In genomic region chr6:31441368-31442267, GRCh38 we compare ENCODE assay signal across 9 cellular contexts. TPM values are rescaled to one million over a fixed set of nuclear protein-coding genes. Genes with fewer than 3 reads are reported as not detected.
A peak's percentile ranks its signal among the peaks of the same experiment; 100 is the strongest.
DNase-seq lines count a peak whose midpoint lies in the region; ATAC-seq, FAIRE-seq and TF ChIP-seq lines count a peak whose summit lies in the region.
"Had no signal": no experiment of that assay in that cellular context is flagged by ENCODE, and none has a peak within 500 bp of the region (broad histone marks: within the 10 kb centered on the region; RNA-seq: fewer than 3 reads in every experiment).

No MANE protein-coding gene starts in this region.

- no TSS peak for BruUV-seq in K562 (replicated peaks; lab: Mats Ljungman, UMichigan)

- TF ChIP-seq CTCF in K562 (IDR thresholded peaks at IDR 0.05 in 2 of 3, conservative IDR thresholded peaks at IDR 0.05 in 1 of 3; ENCODE audit: insufficient read depth in 2 of 3, low read depth in 1 of 3, low read length in 3 of 3): peak; percentile 89 to 93 (median 91)

- peaks cover 6% of the 10 kb centered on the region for H3K4me1 Mint-ChIP-seq in T-helper 17 cell

- DNase-seq in DMS53 treated with DMSO at 0.1 percent for 48 hours (lab: John Stamatoyannopoulos, UW; ENCODE audit: unreplicated experiment) (peak; percentile 42), HS-27A (ENCODE audit: low read depth) (peak; percentile 19), T-helper 17 cell (peak; percentile 67 to 75 (median 74)), K562 (ENCODE audit: extremely low read depth in 1 of 4, low spot score in 3 of 4) (peak; percentile 81 to 88 (median 84)), iPS DF 19.7 (ENCODE audit: low read depth, low spot score) (peak; percentile 33)

- H3K27ac ChIP-seq in K562 (ENCODE audit: extremely low read depth, low read depth, low read length): no peak overlapping the region
- no peak overlapping the region for H3K27ac ChIP-seq in skeletal muscle tissue (ENCODE audit: low read depth, low read length)

- H2AFZ ChIP-seq in K562 (ENCODE audit: low read depth, low read length): peak overlapping the region; percentile 34; the same call in 1 of the 2 replicates

- H3K4me2 ChIP-seq in K562 (ENCODE audit: insufficient read depth, low read length): peak overlapping the region; percentile 16; the same call in 1 of the 2 replicates

- ATAC-seq in T-helper 17 cell (peak; percentile 98), K562 (peak; percentile 99), HG03108 (IDR thresholded peaks at IDR 0.05; ENCODE audit: unreplicated experiment) (no peak), GM18907 (IDR thresholded peaks at IDR 0.05; ENCODE audit: unreplicated experiment) (no peak)

- no peaks in the 10 kb centered on the region for H3K9me1 ChIP-seq in K562 (ENCODE audit: control insufficient read depth, insufficient read depth, low read length)

- TF ChIP-seq RAD21 in K562 (CRISPR knock-in tag; conservative IDR thresholded peaks at IDR 0.05 in 1 of 2, IDR thresholded peaks at IDR 0.05 in 1 of 2): peak; percentile 86 to 94

- in situ Hi-C loops in K562 (cut with MboI): loop anchor here (5.0 kb wide), 1 partner anchor 39 kb away; the partner anchor contains the start of gene MICA

- H3K27me3 Mint-ChIP-seq in T-helper 17 cell: peaks cover 44% of the 10 kb centered on the region

- H3K36me3 ChIP-seq in K562 (ENCODE audit: control insufficient read depth, insufficient read depth, low read length): no peaks in the 10 kb centered on the region
- H3K36me3 ChIP-seq in skeletal muscle tissue (ENCODE audit: control insufficient read depth in 3 of 3, insufficient read depth in 3 of 3, low read length in 3 of 3): no peaks in the 10 kb centered on the region

- peaks cover 6 to 20% of the 10 kb centered on the region in 2 experiments for H3K27me3 ChIP-seq in K562 (ENCODE audit: control insufficient read depth in 2 of 2, insufficient read depth in 2 of 2, low read length in 2 of 2)
- H3K27me3 ChIP-seq in skeletal muscle tissue (ENCODE audit: control insufficient read depth in 3 of 3, insufficient read depth in 3 of 3, low read length in 3 of 3): peaks cover 3 to 7% (median 6%) of the 10 kb centered on the region in 3 donors

- H3K27ac Mint-ChIP-seq in T-helper 17 cell: no peak overlapping the region

- 9% methylated on average over 28 of the region's 28 CpGs for WGBS in K562 (ENCODE audit: insufficient coverage, low coverage, missing lambda C conversion rate)

- no peaks in the 10 kb centered on the region for H3K79me2 ChIP-seq in K562 (ENCODE audit: control insufficient read depth, insufficient read depth, low read length)

- POLR2A ChIA-PET in K562 (lab: Yijun Ruan, JAX): interaction anchor here (0.6 to 1.6 kb wide), 7 partner anchors 38 to 315 kb away, joined by 3 to 8 read pairs (median 4); partner anchors contain the start of gene MICA

- TF ChIP-seq EP300 in K562 (IDR thresholded peaks at IDR 0.05; ENCODE audit: low read length): no peak

- no peaks in the 10 kb centered on the region for H4K20me1 ChIP-seq in K562 (replicated peaks; ENCODE audit: control insufficient read depth, insufficient read depth, low read length)

- H3K9ac ChIP-seq in K562 (ENCODE audit: insufficient read depth in 1 of 2, low read depth in 2 of 2, low read length in 2 of 2): peak overlapping the region in 1 of 2 experiments; percentile 19; a peak in 1 of 4 replicates
- H3K9ac ChIP-seq in skeletal muscle tissue (ENCODE audit: low read depth in 1 of 3, low read length in 3 of 3): peak overlapping the region; percentile 23 to 59 (median 25)

- intact Hi-C loops in K562 (cut with micrococcal nuclease): loop anchor here (1.0 kb wide), 2 partner anchors 42 to 244 kb away; no protein-coding TSS in a partner anchor

- H3K9me3 ChIP-seq in T-helper 17 cell (ENCODE audit: control insufficient read depth, low read length, poor library complexity, severe bottlenecking) (no peaks in the 10 kb centered on the region), K562 (replicated peaks; ENCODE audit: control insufficient read depth, insufficient read depth, low read depth, low read length) (peaks cover 3% of the 10 kb centered on the region; the same call in 1 of the 2 replicates), skeletal muscle tissue (ENCODE audit: control insufficient read depth in 3 of 3, low read length in 3 of 3) (peaks cover 0 to 3% (median 0%) of the 10 kb centered on the region in 3 donors)

- CTCF ChIA-PET in K562 (lab: Yijun Ruan, JAX; ENCODE audit: low intra/inter-chr PET ratio): interaction anchor here (0.8 to 4.9 kb wide), 7 partner anchors 8 to 304 kb away, joined by 3 to 68 read pairs (median 3); no protein-coding TSS in a partner anchor

- peak; percentile 92 for FAIRE-seq in K562 (lab: Jason Lieb, UNC)
- FAIRE-seq: endometrium had no signal

- no peak overlapping the region for H3K4me3 Mint-ChIP-seq in T-helper 17 cell

- TF ChIP-seq POLR2A in K562 (conservative IDR thresholded peaks at IDR 0.05): no peak

- peaks cover 3% of the 10 kb centered on the region for H3K36me3 Mint-ChIP-seq in T-helper 17 cell (ENCODE audit: low read depth)

- peaks cover 0 to 6% of the 10 kb centered on the region in 2 experiments; a peak in 2 of 5 replicates for H3K4me1 ChIP-seq in K562 (replicated peaks in 1 of 2; ENCODE audit: control insufficient read depth in 2 of 2, insufficient read depth in 2 of 2, low read length in 2 of 2)
- H3K4me1 ChIP-seq in skeletal muscle tissue (ENCODE audit: control insufficient read depth in 3 of 3, insufficient read depth in 3 of 3, low read length in 3 of 3): peaks cover 4 to 8% (median 5%) of the 10 kb centered on the region in 3 donors

- no peak overlapping the region for H3K4me3 ChIP-seq in K562
- peak overlapping the region in 2 of 3 donors; percentile 38 to 54 for H3K4me3 ChIP-seq in skeletal muscle tissue (ENCODE audit: low read length in 3 of 3)

TF ChIP-seq in K562, 482 proteins besides CTCF, POLR2A, EP300 and RAD21 (continues in another document):
- TF ChIP-seq DNMT1 (IDR thresholded peaks at IDR 0.05) (no peak), DEAF1 (CRISPR knock-in tag; IDR thresholded peaks at IDR 0.05) (peak; percentile 77), CREM (IDR thresholded peaks at IDR 0.05; ENCODE audit: low read depth) (peak; percentile 8; the same call in 1 of the 2 replicates), ZNF644 (tag; IDR thresholded peaks at IDR 0.05; ENCODE audit: low read depth) (no peak), PHF21A (IDR thresholded peaks at IDR 0.05; ENCODE audit: borderline replicate concordance, low read depth) (peak; percentile 62; the same call in 1 of the 2 replicates), RHOXF2B (CRISPR knock-in tag; conservative IDR thresholded peaks at IDR 0.05) (0 out of 2 replicates have a peak, but pooled peaks have one; percentile 61)

RNA-seq across cellular contexts. Expression of gene MICA, which starts 38.2 kb away (rescaled TPM):
- total RNA-seq in T-helper 17 cell (10 to 100 TPM; 11.2 to 11.5 TPM), K562 (2014; rRNA removed) (22.0 and 25.4 TPM in 2 replicates), K562 (2014; rRNA removed; fragmentation: Illumina TruSeq; extraction: Trizol) (13.6 and 16.1 TPM in 2 replicates), K562 (2015; rRNA removed; fragmentation: Illumina TruSeq; extraction: Trizol) (16.1 and 16.7 TPM in 2 replicates), K562 (2021) (11.4 and 11.8 TPM in 2 replicates), skeletal muscle tissue (5.2 TPM)
- total RNA-seq in K562 (2011; cell fraction: chromatin; rRNA removed; ENCODE audit: low replicate concordance): 35.0 and 75.6 TPM in 2 replicates
- total RNA-seq in K562 (2011; cell fraction: nucleolus; rRNA removed): 77.2 and 77.4 TPM in 2 replicates
- total RNA-seq in K562 (2011; cell fraction: nucleoplasm; rRNA removed): 59.2 and 67.5 TPM in 2 replicates
- polyA plus RNA-seq in K562 (2011; rRNA removed) (24.6 and 32.7 TPM in 2 replicates), K562 (2014; fragmentation: Illumina TruSeq; extraction: Trizol) (19.5 and 19.6 TPM in 2 replicates), K562 (2014; fragmentation: Nextera tagmentation; extraction: Ambion mirVana) (10 to 100 TPM; 13.5 to 18.0 TPM), K562 (2014; rRNA removed) (15.3 and 20.2 TPM in 2 replicates)
- 27.7 and 40.0 TPM in 2 replicates for polyA plus RNA-seq in K562 (2011; cell fraction: cytosol; rRNA removed)
- 50.2 and 51.7 TPM in 2 replicates for polyA plus RNA-seq in K562 (2011; cell fraction: nucleus; rRNA removed)
- polyA plus RNA-seq in K562 (2012): 14.4 and 20.5 TPM in 2 replicates
- polyA minus RNA-seq in K562 (2011; rRNA and poly(A)+ RNA removed): 26.3 and 28.2 TPM in 2 replicates
- polyA minus RNA-seq in K562 (2011; cell fraction: cytosol; rRNA and poly(A)+ RNA removed): 12.5 and 16.1 TPM in 2 replicates
- polyA minus RNA-seq in K562 (2011; cell fraction: nucleus; rRNA and poly(A)+ RNA removed): 8.2 and 14.7 TPM in 2 replicates

RNA-seq across cellular contexts. Expression of gene MICB, which starts 56.3 kb away (rescaled TPM):
- total RNA-seq in T-helper 17 cell (10 to 100 TPM; 16.5 to 17.6 TPM), K562 (2014; rRNA removed) (18.5 and 21.8 TPM in 2 replicates), K562 (2014; rRNA removed; fragmentation: Illumina TruSeq; extraction: Trizol) (16.5 and 18.8 TPM in 2 replicates), K562 (2015; rRNA removed; fragmentation: Illumina TruSeq; extraction: Trizol) (19.8 and 20.6 TPM in 2 replicates), K562 (2021) (21.0 and 23.2 TPM in 2 replicates), skeletal muscle tissue (0.52 TPM)
- total RNA-seq in K562 (2011; cell fraction: chromatin; rRNA removed; ENCODE audit: low replicate concordance): 34.9 and 52.1 TPM in 2 replicates
- 45.0 and 45.7 TPM in 2 replicates for total RNA-seq in K562 (2011; cell fraction: nucleolus; rRNA removed)
- total RNA-seq in K562 (2011; cell fraction: nucleoplasm; rRNA removed): 44.4 and 50.8 TPM in 2 replicates
- polyA plus RNA-seq in K562 (2011; rRNA removed) (25.0 and 32.6 TPM in 2 replicates), K562 (2014; fragmentation: Illumina TruSeq; extraction: Trizol) (27.7 and 34.5 TPM in 2 replicates), K562 (2014; fragmentation: Nextera tagmentation; extraction: Ambion mirVana) (10 to 100 TPM; 13.3 to 18.9 TPM), K562 (2014; rRNA removed) (21.5 and 24.0 TPM in 2 replicates)
- 32.5 and 47.5 TPM in 2 replicates for polyA plus RNA-seq in K562 (2011; cell fraction: cytosol; rRNA removed)
- polyA plus RNA-seq in K562 (2011; cell fraction: nucleus; rRNA removed): 29.0 and 29.3 TPM in 2 replicates
- polyA plus RNA-seq in K562 (2012): 16.5 and 30.9 TPM in 2 replicates
- polyA minus RNA-seq in K562 (2011; rRNA and poly(A)+ RNA removed): 37.4 and 40.1 TPM in 2 replicates
- polyA minus RNA-seq in K562 (2011; cell fraction: cytosol; rRNA and poly(A)+ RNA removed): 21.2 and 28.8 TPM in 2 replicates
- polyA minus RNA-seq in K562 (2011; cell fraction: nucleus; rRNA and poly(A)+ RNA removed): 6.1 and 9.4 TPM in 2 replicates

Comparison
In these comparisons a context has a peak if more than half of its experiments do, and no peak if none do; other contexts are left out.
1. DNase-seq: peak in every context shown above with its lines; median percentile 84 in K562; 74 in T-helper 17 cell; 42 in DMS53 treated with DMSO at 0.1 percent for 48 hours; 33 in iPS DF 19.7; 19 in HS-27A.
2. ATAC-seq: peak in T-helper 17 cell (single experiment) and K562 (single experiment); none in HG03108 (single experiment) and GM18907 (single experiment).
3. RNA of gene MICB, which starts 56.3 kb away (total RNA-seq): 16.5 to 52.1 TPM in K562 and 16.5 to 17.6 TPM in T-helper 17 cell; 0.52 TPM in skeletal muscle tissue (single experiment); every median in the first group is over 10 times any median in the second.